In genomic region chr2:71466301-71467179, GRCh38 we compare ENCODE assay signal across 1 cellular context.
TF ChIP-seq lines count a peak whose summit lies in the region.

No MANE protein-coding gene starts in this region.

TF ChIP-seq in HEK293, 187 proteins besides CTCF, POLR2A, EP300 and RAD21 (continued from another document):
- TF ChIP-seq EGR2 (tag by site-specific recombination; IDR thresholded peaks at IDR 0.05; ENCODE audit: low read depth) (no peak), KLF17 (tag by site-specific recombination; IDR thresholded peaks at IDR 0.05) (peak; percentile 78; the same call in 1 of the 2 replicates), ZNF561 (tag by site-specific recombination; IDR thresholded peaks at IDR 0.05; ENCODE audit: borderline replicate concordance) (no peak), ZNF791 (tag by site-specific recombination; IDR thresholded peaks at IDR 0.05) (no peak), ZNF707 (tag by site-specific recombination; IDR thresholded peaks at IDR 0.05) (no peak), ZNF777 (tag by site-specific recombination; IDR thresholded peaks at IDR 0.05; ENCODE audit: borderline replicate concordance) (no peak), GFI1B (tag by site-specific recombination; IDR thresholded peaks at IDR 0.05) (no peak), ZNF571 (tag by site-specific recombination; IDR thresholded peaks at IDR 0.05) (no peak), PRDM1 (tag by site-specific recombination; IDR thresholded peaks at IDR 0.05) (peak; percentile 65), ZIC2 (tag by site-specific recombination; IDR thresholded peaks at IDR 0.05) (peak; percentile 84), ZNF37A (tag by site-specific recombination; IDR thresholded peaks at IDR 0.05) (no peak), ZNF785 (tag by site-specific recombination; IDR thresholded peaks at IDR 0.05) (no peak), ZNF132 (tag by site-specific recombination; IDR thresholded peaks at IDR 0.05; ENCODE audit: borderline replicate concordance) (no peak), ZNF768 (tag by site-specific recombination; IDR thresholded peaks at IDR 0.05) (no peak), ZNF302 (tag by site-specific recombination; IDR thresholded peaks at IDR 0.05; ENCODE audit: low read depth) (no peak), ZNF600 (tag by site-specific recombination; IDR thresholded peaks at IDR 0.05) (peak; percentile 47; the same call in 1 of the 2 replicates), ZNF112 (tag by site-specific recombination; IDR thresholded peaks at IDR 0.05) (no peak), MZF1 (tag by site-specific recombination; IDR thresholded peaks at IDR 0.05; ENCODE audit: borderline replicate concordance) (no peak), ZNF23 (tag by site-specific recombination; IDR thresholded peaks at IDR 0.05; ENCODE audit: borderline replicate concordance) (no peak), SCRT1 (tag by site-specific recombination; IDR thresholded peaks at IDR 0.05; ENCODE audit: borderline replicate concordance) (no peak), ZNF621 (tag by site-specific recombination; IDR thresholded peaks at IDR 0.05) (no peak), ZNF544 (tag by site-specific recombination; IDR thresholded peaks at IDR 0.05) (no peak), ZNF514 (tag by site-specific recombination; IDR thresholded peaks at IDR 0.05) (no peak), ZBTB26 (tag by site-specific recombination; optimal IDR thresholded peaks at IDR 0.05) (peak; percentile 85), ZEB2 (tag by site-specific recombination; IDR thresholded peaks at IDR 0.05) (no peak), ZFP69B (tag by site-specific recombination; IDR thresholded peaks at IDR 0.05) (no peak), ZNF426 (tag by site-specific recombination; IDR thresholded peaks at IDR 0.05) (no peak), ZNF19 (tag by site-specific recombination; IDR thresholded peaks at IDR 0.05; ENCODE audit: low read depth) (no peak), ZNF121 (tag by site-specific recombination; IDR thresholded peaks at IDR 0.05) (no peak)
- TF ChIP-seq, protein P1, sequence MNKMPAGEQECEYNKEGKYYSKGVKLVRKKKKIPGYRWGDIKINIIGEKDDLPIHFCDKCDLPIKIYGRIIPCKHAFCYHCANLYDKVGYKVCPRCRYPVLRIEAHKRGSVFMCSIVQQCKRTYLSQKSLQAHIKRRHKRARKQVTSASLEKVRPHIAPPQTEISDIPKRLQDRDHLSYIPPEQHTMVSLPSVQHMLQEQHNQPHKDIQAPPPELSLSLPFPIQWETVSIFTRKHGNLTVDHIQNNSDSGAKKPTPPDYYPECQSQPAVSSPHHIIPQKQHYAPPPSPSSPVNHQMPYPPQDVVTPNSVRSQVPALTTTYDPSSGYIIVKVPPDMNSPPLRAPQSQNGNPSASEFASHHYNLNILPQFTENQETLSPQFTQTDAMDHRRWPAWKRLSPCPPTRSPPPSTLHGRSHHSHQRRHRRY (tag by site-specific recombination; IDR thresholded peaks at IDR 0.05), result no peak
- TF ChIP-seq, protein P2, sequence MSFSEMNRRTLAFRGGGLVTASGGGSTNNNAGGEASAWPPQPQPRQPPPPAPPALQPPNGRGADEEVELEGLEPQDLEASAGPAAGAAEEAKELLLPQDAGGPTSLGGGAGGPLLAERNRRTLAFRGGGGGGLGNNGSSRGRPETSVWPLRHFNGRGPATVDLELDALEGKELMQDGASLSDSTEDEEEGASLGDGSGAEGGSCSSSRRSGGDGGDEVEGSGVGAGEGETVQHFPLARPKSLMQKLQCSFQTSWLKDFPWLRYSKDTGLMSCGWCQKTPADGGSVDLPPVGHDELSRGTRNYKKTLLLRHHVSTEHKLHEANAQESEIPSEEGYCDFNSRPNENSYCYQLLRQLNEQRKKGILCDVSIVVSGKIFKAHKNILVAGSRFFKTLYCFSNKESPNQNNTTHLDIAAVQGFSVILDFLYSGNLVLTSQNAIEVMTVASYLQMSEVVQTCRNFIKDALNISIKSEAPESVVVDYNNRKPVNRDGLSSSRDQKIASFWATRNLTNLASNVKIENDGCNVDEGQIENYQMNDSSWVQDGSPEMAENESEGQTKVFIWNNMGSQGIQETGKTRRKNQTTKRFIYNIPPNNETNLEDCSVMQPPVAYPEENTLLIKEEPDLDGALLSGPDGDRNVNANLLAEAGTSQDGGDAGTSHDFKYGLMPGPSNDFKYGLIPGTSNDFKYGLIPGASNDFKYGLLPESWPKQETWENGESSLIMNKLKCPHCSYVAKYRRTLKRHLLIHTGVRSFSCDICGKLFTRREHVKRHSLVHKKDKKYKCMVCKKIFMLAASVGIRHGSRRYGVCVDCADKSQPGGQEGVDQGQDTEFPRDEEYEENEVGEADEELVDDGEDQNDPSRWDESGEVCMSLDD (tag by site-specific recombination; IDR thresholded peaks at IDR 0.05), result no peak
